ENCODE assay signal across 8 cellular contexts in the genomic region with DNA sequence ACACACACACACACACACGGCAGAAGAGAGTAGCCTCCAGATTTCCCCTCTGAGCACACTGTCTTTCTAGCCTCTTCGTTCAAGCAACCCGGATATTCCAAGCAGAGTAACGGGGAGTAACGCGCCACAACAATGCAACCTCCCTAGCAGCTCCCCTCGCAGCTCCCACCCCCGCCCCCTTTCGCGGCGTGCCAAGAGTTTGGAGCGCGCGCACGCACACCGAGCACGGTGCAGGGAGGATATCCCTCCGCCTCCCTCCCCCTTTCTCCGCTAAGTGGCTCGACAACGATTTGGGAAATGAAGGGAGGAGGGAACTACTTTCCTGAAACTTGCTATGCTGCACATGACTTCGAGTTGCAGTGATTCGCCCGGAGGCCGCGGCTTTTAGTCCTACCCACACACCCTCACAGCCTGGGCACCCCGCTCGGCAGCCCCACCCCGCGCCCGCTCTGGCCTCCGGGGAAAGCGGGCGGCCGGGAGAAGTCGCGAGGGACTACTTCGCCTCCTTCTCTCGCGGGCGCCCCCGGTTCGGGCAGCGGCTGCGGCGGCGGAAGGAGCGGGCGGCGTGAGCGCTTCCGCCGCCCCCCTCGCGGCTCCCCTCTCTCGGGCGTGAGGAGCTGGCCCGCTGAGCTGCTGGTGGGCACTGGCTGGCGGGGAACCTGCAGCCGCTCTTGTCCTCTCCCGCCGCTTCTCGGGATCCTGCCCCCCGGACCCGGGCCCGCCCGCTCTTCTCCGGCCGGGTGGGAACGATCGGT. TPM values are rescaled to one million over a fixed set of nuclear protein-coding genes. Genes with fewer than 3 reads are reported as not detected.
DNase-seq lines count a peak whose midpoint lies in the region; ATAC-seq and TF ChIP-seq lines count a peak whose summit lies in the region.

No MANE protein-coding gene starts in this region.

- peaks cover 22% of the 10 kb centered on the region for H3K79me2 ChIP-seq in OCI-LY1 (ENCODE audit: insufficient read depth, low read length)

- no peak overlapping the region for H3K27ac ChIP-seq in OCI-LY1 (ENCODE audit: low read depth, low read length, poor library complexity, severe bottlenecking)
- peak overlapping the region; percentile 98 for H3K27ac ChIP-seq in mesodermal cell (ENCODE audit: low read depth, low read length, severe bottlenecking)

- H3K9me2 ChIP-seq in OCI-LY1 (ENCODE audit: low read depth, low read length) = no peaks in the 10 kb centered on the region

- H3K9me3 ChIP-seq in OCI-LY1 (ENCODE audit: low read length) (no peaks in the 10 kb centered on the region), mesodermal cell (ENCODE audit: control insufficient read depth, low read length) (no peaks in the 10 kb centered on the region)

- H3F3A ChIP-seq in OCI-LY1 (ENCODE audit: insufficient read depth, low read length) = no peaks in the 10 kb centered on the region

- DNase-seq in CD1c-positive myeloid dendritic cell (ENCODE audit: extremely low spot score) (peak; percentile 94), HT1080 (ENCODE audit: low read depth) (peak; percentile 93), activated T-cell treated with anti-CD3 and anti-CD28 coated beads for 24 hours (ENCODE audit: low read depth) (peak; percentile 63), epidermal melanocyte (ENCODE audit: insufficient read length, low spot score) (peak; percentile 62)
- DNase-seq in stimulated activated CD8-positive, alpha-beta memory T cell treated with anti-CD3 and anti-CD28 coated beads, Interleukin-15, amount 100 ng/mL, for 4 hours (ENCODE audit: low read depth in 2 of 2) = peak; percentile 43

- peak overlapping the region; percentile 88; the same call in 1 of the 2 replicates for H2AFZ ChIP-seq in OCI-LY1 (ENCODE audit: low read length)

- H3K4me2 ChIP-seq in OCI-LY1 (ENCODE audit: low read length) = peak overlapping the region; percentile 94

- peaks cover 4% of the 10 kb centered on the region; the same call in 1 of the 2 replicates for H4K20me1 ChIP-seq in OCI-LY1 (ENCODE audit: insufficient read depth, low read length)

- peak; percentile 58 for ATAC-seq in GM19455 (IDR thresholded peaks at IDR 0.05; ENCODE audit: unreplicated experiment)

- peak overlapping the region; percentile 80 for H3K9ac ChIP-seq in OCI-LY1 (ENCODE audit: low read length)

- TF ChIP-seq CTCF in OCI-LY1 (IDR thresholded peaks at IDR 0.05; ENCODE audit: low read length) = no peak

- 0% methylated on average over 34 to 39 of the region's 71 CpGs for WGBS in mesodermal cell (ENCODE audit: insufficient coverage in 2 of 2), 2 experiments

- no peaks in the 10 kb centered on the region for H3K27me3 ChIP-seq in OCI-LY1 (ENCODE audit: insufficient read depth, low read length)

- peaks cover 34% of the 10 kb centered on the region for H3K4me1 ChIP-seq in OCI-LY1 (ENCODE audit: insufficient read depth, low read length, severe bottlenecking)
- no peaks in the 10 kb centered on the region for H3K4me1 ChIP-seq in mesodermal cell (ENCODE audit: control insufficient read depth, insufficient read depth, low read length, poor library complexity, severe bottlenecking)

- H3K4me3 ChIP-seq in OCI-LY1 (ENCODE audit: low read depth, low read length, poor library complexity, severe bottlenecking) (peak overlapping the region; percentile 91), mesodermal cell (ENCODE audit: extremely low read depth, insufficient read depth, low read length, poor library complexity, severe bottlenecking) (peak overlapping the region; percentile 93)

- H3K36me3 ChIP-seq in OCI-LY1 (ENCODE audit: insufficient read depth, low read length) (no peaks in the 10 kb centered on the region), mesodermal cell (ENCODE audit: control insufficient read depth, insufficient read depth, low read length) (no peaks in the 10 kb centered on the region)

RNA-seq across cellular contexts. Expression of gene SPRED1, which starts 0.7 kb away (rescaled TPM):
- total RNA-seq in HT1080 (2014; rRNA removed; shearing (Covaris generic)) = 26.3 and 27.4 TPM in 2 replicates
- 17.0 and 22.9 TPM in 2 replicates for polyA plus RNA-seq in HT1080 (2015; cell fraction: cytosol; rRNA removed)
- 16.0 and 18.5 TPM in 2 replicates for polyA plus RNA-seq in HT1080 (2015; cell fraction: nucleus; rRNA removed)
- 39.5 TPM for polyA plus RNA-seq in mesodermal cell (2013, experiment 1 of 2)
- 37.9 TPM for polyA plus RNA-seq in mesodermal cell (2013, experiment 2 of 2)

Comparison
In these comparisons a context has a peak if more than half of its experiments do, and no peak if none do; other contexts are left out.
1. DNase-seq: peak in every context shown above with its lines; median percentile 94 in CD1c-positive myeloid dendritic cell; 93 in HT1080; 63 in activated T-cell treated with anti-CD3 and anti-CD28 coated beads for 24 hours; 62 in epidermal melanocyte; 43 in stimulated activated CD8-positive, alpha-beta memory T cell treated with anti-CD3 and anti-CD28 coated beads, Interleukin-15, amount 100 ng/mL, for 4 hours.